In the genomic region with DNA sequence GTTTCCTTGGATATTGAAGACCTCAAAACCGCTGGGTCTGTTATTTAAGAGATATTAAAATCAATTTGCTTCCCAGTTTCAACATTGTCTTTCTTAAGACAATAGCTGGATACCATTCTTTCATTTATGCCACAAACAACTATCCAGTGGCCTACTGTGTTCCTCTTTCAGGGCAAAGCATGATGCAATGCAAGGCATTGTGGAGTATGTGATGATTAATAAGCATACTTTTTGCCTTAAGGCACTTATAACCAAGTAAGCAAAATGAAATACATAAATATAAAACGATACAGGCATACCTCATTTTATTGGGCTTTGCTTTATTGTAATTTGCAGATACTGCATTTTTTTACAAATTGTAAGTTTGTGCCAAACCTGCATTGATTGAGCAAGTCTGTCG, we compare ENCODE assay signal across 21 cellular contexts. TPM values are rescaled to one million over a fixed set of nuclear protein-coding genes. Genes with fewer than 3 reads are reported as not detected.
A peak's percentile ranks its signal among the peaks of the same experiment; 100 is the strongest.
DNase-seq lines count a peak whose midpoint lies in the region; ATAC-seq, FAIRE-seq and TF ChIP-seq lines count a peak whose summit lies in the region.
"Had no signal": no experiment of that assay in that cellular context is flagged by ENCODE, and none has a peak within 500 bp of the region (broad histone marks: within the 10 kb centered on the region; RNA-seq: fewer than 3 reads in every experiment).

No MANE protein-coding gene starts in this region.

- H3K9ac ChIP-seq in PC-3 (ENCODE audit: low read length) (no peak overlapping the region), smooth muscle cell (ENCODE audit: low read depth) (no peak overlapping the region)

- no peak for TF ChIP-seq EP300 in A549 (IDR thresholded peaks at IDR 0.05)

- peaks cover 73% of the 10 kb centered on the region for H3K4me1 Mint-ChIP-seq in HFFc6 (ENCODE audit: low read depth)
- H3K4me1 Mint-ChIP-seq in CD4-positive, alpha-beta T cell (ENCODE audit: low read depth) = no peaks in the 10 kb centered on the region
- H3K4me1 Mint-ChIP-seq: activated naive CD8-positive, alpha-beta T cell treated with anti-CD3 and anti-CD28 coated beads for 36 hours; CD4-positive, alpha-beta memory T cell had no signal

- POLR2A ChIA-PET in A549 (lab: Yijun Ruan, JAX) = no interaction called here
- POLR2A ChIA-PET in PC-3 (lab: Charles Lee; ENCODE audit: unreplicated experiment) = no interaction called here
- POLR2A ChIA-PET in CD4-positive, alpha-beta T cell (lab: Charles Lee) = no interaction called here

- H3K27ac ChIP-seq in A549 (no peak overlapping the region), PC-3 (ENCODE audit: low read length) (peak overlapping the region; percentile 21), smooth muscle cell (ENCODE audit: low read depth) (no peak overlapping the region)
- H3K27ac ChIP-seq in CD4-positive, alpha-beta T cell (ENCODE audit: low read depth, low read length) = no peak overlapping the region
- H3K27ac ChIP-seq: cardiac muscle cell, Peyer's patch, upper lobe of left lung had no signal

- peaks cover 45% of the 10 kb centered on the region for H3K79me2 ChIP-seq in PC-3 (ENCODE audit: low read length)
- no peaks in the 10 kb centered on the region for H3K79me2 ChIP-seq in smooth muscle cell (ENCODE audit: low read depth)

- H3F3A ChIP-seq in PC-3 (ENCODE audit: low read length, unreplicated experiment) (no peaks in the 10 kb centered on the region), smooth muscle cell (ENCODE audit: low read depth) (no peaks in the 10 kb centered on the region)

- no peaks in the 10 kb centered on the region for H3K27me3 ChIP-seq in PC-3 (ENCODE audit: low read length)
- no peaks in the 10 kb centered on the region for H3K27me3 ChIP-seq in smooth muscle cell (ENCODE audit: low read depth)
- no peaks in the 10 kb centered on the region for H3K27me3 ChIP-seq in CD4-positive, alpha-beta T cell (ENCODE audit: control insufficient read depth, insufficient read depth, low read length)
- H3K27me3 ChIP-seq: cardiac muscle cell, Peyer's patch, upper lobe of left lung had no signal

- peak overlapping the region; percentile 64; the same call in 1 of the 2 replicates for H3K27ac Mint-ChIP-seq in HFFc6
- H3K27ac Mint-ChIP-seq in CD4-positive, alpha-beta T cell = no peak overlapping the region
- H3K27ac Mint-ChIP-seq: activated CD8-positive, alpha-beta T cell treated with anti-CD3 and anti-CD28 coated beads for 36 hours; activated naive CD8-positive, alpha-beta T cell treated with anti-CD3 and anti-CD28 coated beads for 36 hours; activated T-cell treated with anti-CD3 and anti-CD28 coated beads, Interleukin-2, amount 50 U/mL, for 72 hours; CD4-positive, alpha-beta memory T cell; H9; stimulated activated naive CD8-positive, alpha-beta T cell treated with anti-CD3 and anti-CD28 coated beads, Interleukin-15, Interleukin-2, amounts not matched to agents 100 ng/mL and 50 ng/mL, for 24 hours had no signal

- no peaks in the 10 kb centered on the region; the same call in 2 of the 3 replicates for H3K9me3 ChIP-seq in A549
- H3K9me3 ChIP-seq in PC-3 (ENCODE audit: low read length) = no peaks in the 10 kb centered on the region
- no peaks in the 10 kb centered on the region for H3K9me3 ChIP-seq in smooth muscle cell (replicated peaks; ENCODE audit: low read depth)
- no peaks in the 10 kb centered on the region for H3K9me3 ChIP-seq in CD4-positive, alpha-beta T cell (ENCODE audit: control insufficient read depth, low read length)
- H3K9me3 ChIP-seq in mucosa of descending colon = peaks cover 10% of the 10 kb centered on the region
- H3K9me3 ChIP-seq: Peyer's patch had no signal

- no TSS peak for BruUV-seq in PC-3 (replicated peaks; lab: Mats Ljungman, UMichigan)

- ATAC-seq in A549 (no peak), PC-3 (peak; percentile 50), mucosa of descending colon (no peak)
- no peak for ATAC-seq in CD4-positive, alpha-beta T cell (ENCODE audit: poor library complexity)
- ATAC-seq: activated CD8-positive, alpha-beta T cell treated with anti-CD3 and anti-CD28 coated beads for 36 hours; activated T-cell treated with anti-CD3 and anti-CD28 coated beads, Interleukin-2, amount 50 U/mL, for 72 hours; left cardiac atrium had no signal

- H3K4me1 ChIP-seq in A549 = peaks cover 11% of the 10 kb centered on the region
- peaks cover 41% of the 10 kb centered on the region for H3K4me1 ChIP-seq in PC-3 (ENCODE audit: insufficient read depth, low read length)
- peaks cover 13% of the 10 kb centered on the region for H3K4me1 ChIP-seq in smooth muscle cell (ENCODE audit: low read depth)
- H3K4me1 ChIP-seq in mucosa of descending colon (ENCODE audit: low read depth) = no peaks in the 10 kb centered on the region
- H3K4me1 ChIP-seq: Peyer's patch, upper lobe of left lung had no signal

- H2AFZ ChIP-seq in PC-3 (ENCODE audit: low read length) = no peak overlapping the region
- no peak overlapping the region for H2AFZ ChIP-seq in smooth muscle cell (ENCODE audit: low read depth)

- no peak overlapping the region for H3K4me2 ChIP-seq in A549
- H3K4me2 ChIP-seq in PC-3 (ENCODE audit: low read length) = peak overlapping the region; percentile 36
- no peak overlapping the region for H3K4me2 ChIP-seq in smooth muscle cell

- H3K27me3 Mint-ChIP-seq in HFFc6 (ENCODE audit: insufficient read depth) = no peaks in the 10 kb centered on the region
- H3K27me3 Mint-ChIP-seq in CD4-positive, alpha-beta T cell = peaks cover 5% of the 10 kb centered on the region
- H3K27me3 Mint-ChIP-seq: activated CD8-positive, alpha-beta T cell treated with anti-CD3 and anti-CD28 coated beads for 36 hours; activated naive CD8-positive, alpha-beta T cell treated with anti-CD3 and anti-CD28 coated beads for 36 hours had no signal

- 79% methylated on average over 3 of the region's 3 CpGs for WGBS in A549 (ENCODE audit: missing lambda C conversion rate)
- WGBS in smooth muscle cell (ENCODE audit: low lambda C conversion rate) = 91% methylated on average over 3 of the region's 3 CpGs

- H4K20me1 ChIP-seq in PC-3 (ENCODE audit: low read length) = no peaks in the 10 kb centered on the region
- H4K20me1 ChIP-seq in smooth muscle cell (ENCODE audit: low read depth) = no peaks in the 10 kb centered on the region

- TF ChIP-seq CTCF in A549 (IDR thresholded peaks at IDR 0.05) = no peak
- no peak for TF ChIP-seq CTCF in HFFc6 (IDR thresholded peaks at IDR 0.05)
- TF ChIP-seq CTCF in PC-3 (conservative IDR thresholded peaks at IDR 0.05; ENCODE audit: low read depth, low read length) = no peak
- no peak for TF ChIP-seq CTCF in smooth muscle cell (IDR thresholded peaks at IDR 0.05; ENCODE audit: borderline replicate concordance, insufficient read depth, poor library complexity, severe bottlenecking)
- no peak for TF ChIP-seq CTCF in CD4-positive, alpha-beta T cell (IDR thresholded peaks at IDR 0.05)
- TF ChIP-seq CTCF in mucosa of descending colon (IDR thresholded peaks at IDR 0.05) = no peak

- intact Hi-C loops in PC-3 (cut with micrococcal nuclease) (loop anchor here (1.0 to 5.0 kb wide), 2 partner anchors 46 kb away; no protein-coding TSS in a partner anchor), mucosa of descending colon (cut with DNase I, micrococcal nuclease) (no loop called here)
- intact Hi-C loops in CD4-positive, alpha-beta T cell (cut with DNase I, micrococcal nuclease) = no loop called here

- CTCF ChIA-PET in A549 (lab: Yijun Ruan, JAX) = interaction anchor here (1.3 kb wide), 1 partner anchor 9 kb away, joined by 3 read pairs; no protein-coding TSS in a partner anchor
- CTCF ChIA-PET in PC-3 (lab: Charles Lee) = no interaction called here
- CTCF ChIA-PET in CD4-positive, alpha-beta T cell (lab: Charles Lee) = no interaction called here

- H3K4me3 ChIP-seq in A549 (no peak overlapping the region), PC-3 (ENCODE audit: low read length) (no peak overlapping the region), smooth muscle cell (no peak overlapping the region), mucosa of descending colon (no peak overlapping the region)
- H3K4me3 ChIP-seq: cardiac muscle cell, Peyer's patch, upper lobe of left lung had no signal

- TF ChIP-seq POLR2A in A549 (IDR thresholded peaks at IDR 0.05; ENCODE audit: low read length) = no peak

- no peaks in the 10 kb centered on the region for H3K9me2 ChIP-seq in PC-3 (replicated peaks; ENCODE audit: low read length)

- H3K4me3 Mint-ChIP-seq in HFFc6 = no peak overlapping the region
- H3K4me3 Mint-ChIP-seq in CD4-positive, alpha-beta T cell = no peak overlapping the region
- H3K4me3 Mint-ChIP-seq: activated CD8-positive, alpha-beta T cell treated with anti-CD3 and anti-CD28 coated beads for 36 hours; activated naive CD8-positive, alpha-beta T cell treated with anti-CD3 and anti-CD28 coated beads for 36 hours; activated T-cell treated with anti-CD3 and anti-CD28 coated beads, Interleukin-2, amount 50 U/mL, for 72 hours; CD4-positive, alpha-beta memory T cell; H9; stimulated activated naive CD8-positive, alpha-beta T cell treated with anti-CD3 and anti-CD28 coated beads, Interleukin-15, Interleukin-2, amounts not matched to agents 100 ng/mL and 50 ng/mL, for 24 hours had no signal

- 0 out of 2 replicates have a peak, but pooled peaks cover 3% of the 10 kb centered on the region for H3K36me3 ChIP-seq in PC-3 (ENCODE audit: low read depth, low read length)
- no peaks in the 10 kb centered on the region for H3K36me3 ChIP-seq in smooth muscle cell (ENCODE audit: low read depth)
- H3K36me3 ChIP-seq in mucosa of descending colon (ENCODE audit: low read depth) = no peaks in the 10 kb centered on the region
- H3K36me3 ChIP-seq: cardiac muscle cell, Peyer's patch, upper lobe of left lung had no signal

- FAIRE-seq in A549 (lab: Jason Lieb, UNC) = no peak

- peaks cover 10% of the 10 kb centered on the region for H3K9me3 Mint-ChIP-seq in HFFc6
- peaks cover 6% of the 10 kb centered on the region for H3K9me3 Mint-ChIP-seq in CD4-positive, alpha-beta T cell

- DNase-seq in A549 (ENCODE audit: low read depth in 1 of 2, low spot score in 1 of 2) (no peak), HFFc6 (peak; percentile 27), PC-3 (peak; percentile 83), fibroblast of gingiva (ENCODE audit: low read depth) (peak; percentile 71), smooth muscle cell (lab: John Stamatoyannopoulos, UW; ENCODE audit: unreplicated experiment) (no peak), NCI-H1048 (lab: John Stamatoyannopoulos, UW) (no peak), mucosa of descending colon (no peak)
- DNase-seq in CD4-positive, alpha-beta T cell = no peak
- DNase-seq: activated CD8-positive, alpha-beta T cell treated with anti-CD3 and anti-CD28 coated beads for 36 hours; activated naive CD8-positive, alpha-beta T cell treated with anti-CD3 and anti-CD28 coated beads for 36 hours; activated T-cell treated with anti-CD3 and anti-CD28 coated beads, Interleukin-2, amount 50 U/mL, for 72 hours; CD4-positive, alpha-beta memory T cell; DMS79; H9; left cardiac atrium; midbrain; NCI-H69; Peyer's patch; upper lobe of left lung had no signal

- TF ChIP-seq RAD21 in A549 (conservative IDR thresholded peaks at IDR 0.05 in 1 of 2, IDR thresholded peaks at IDR 0.05 in 1 of 2) = no peak

- peaks cover 24% of the 10 kb centered on the region for H3K36me3 Mint-ChIP-seq in HFFc6 (ENCODE audit: low read depth)
- no peaks in the 10 kb centered on the region for H3K36me3 Mint-ChIP-seq in CD4-positive, alpha-beta T cell (ENCODE audit: low read depth)
- H3K36me3 Mint-ChIP-seq: CD4-positive, alpha-beta memory T cell had no signal

RNA-seq across cellular contexts. Expression of a gene that starts 45.5 kb away (rescaled TPM):
- polyA plus RNA-seq in A549 (2011; rRNA removed) = 4.8 and 6.2 TPM in 2 replicates
- 1.9 and 2.3 TPM in 2 replicates for polyA plus RNA-seq in A549 (2012; cell fraction: cytosol; rRNA removed)
- polyA plus RNA-seq in A549 (2012; cell fraction: nucleus; rRNA removed) = 3.5 and 5.6 TPM in 2 replicates
- polyA plus RNA-seq in A549 (2017; fragmentation: RNase III; extraction: RNeasy Plus Mini Kit Qiagen cat#74134 plus additional on column Dnase treatment) = 1.8 to 2.2 TPM (median 2.1 TPM) in 3 replicates
- polyA minus RNA-seq in A549 (2011; rRNA and poly(A)+ RNA removed) = 23.8 and 29.1 TPM in 2 replicates
- 10 to 100 TPM; 13.4 to 16.0 (median 15.3) TPM for total RNA-seq in HFFc6 (2021; fragmentation: NEBNext Ultra II Directional; extraction: Animal tissue kit (Norgen Biotek cat#: 25700))
- 10.7 and 12.7 TPM in 2 replicates for total RNA-seq in PC-3 (2014; rRNA removed)
- total RNA-seq in smooth muscle cell = 4.1 and 4.5 TPM in 2 replicates
- polyA plus RNA-seq in smooth muscle cell = 0.38 and 0.89 TPM in 2 replicates
- total RNA-seq in CD4-positive, alpha-beta T cell = under 1 TPM; 0.14 to 0.36 TPM
- 1 to 10 TPM; 2.7 to 5.2 (median 3.6) TPM for total RNA-seq in mucosa of descending colon

Comparison
In these comparisons a context has a peak if more than half of its experiments do, and no peak if none do; other contexts are left out.
1. DNase-seq: peak in HFFc6 (single experiment), PC-3 (single experiment) and fibroblast of gingiva (single experiment); none in A549 (0 of 2), smooth muscle cell (single experiment), NCI-H1048 (single experiment), CD4-positive, alpha-beta T cell (0 of 10) and mucosa of descending colon (0 of 3).